ENCODE assay signal across 10 cellular contexts in genomic region chr10:97321807-97322195, GRCh38. TPM values are rescaled to one million over a fixed set of nuclear protein-coding genes. Genes with fewer than 3 reads are reported as not detected.
DNase-seq lines count a peak whose midpoint lies in the region; ATAC-seq and TF ChIP-seq lines count a peak whose summit lies in the region.
"Had no signal": no experiment of that assay in that cellular context is flagged by ENCODE, and none has a peak within 500 bp of the region (broad histone marks: within the 10 kb centered on the region; RNA-seq: fewer than 3 reads in every experiment).

No MANE protein-coding gene starts in this region.

- POLR2A ChIA-PET in activated CD8-positive, alpha-beta T cell treated with anti-CD3 and anti-CD28 coated beads, Interleukin-2, amount 10 ng/mL, durations not matched to agents 7 days and 5 days (lab: Charles Lee): interaction anchor here (1.0 kb wide), 1 partner anchor 12 kb away, joined by 3 read pairs; no protein-coding TSS in a partner anchor

- peaks cover 35% of the 10 kb centered on the region for H3K4me1 Mint-ChIP-seq in stimulated activated naive CD8-positive, alpha-beta T cell treated with anti-CD3 and anti-CD28 coated beads, Interleukin-15, Interleukin-2, amounts not matched to agents 100 ng/mL and 50 ng/mL, for 24 hours (ENCODE audit: low read depth)
- peaks cover 34% of the 10 kb centered on the region for H3K4me1 Mint-ChIP-seq in activated CD8-positive, alpha-beta T cell treated with anti-CD3 and anti-CD28 coated beads, Interleukin-2, amount 10 ng/mL, durations not matched to agents 7 days and 5 days (ENCODE audit: low read depth)
- peaks cover 12% of the 10 kb centered on the region for H3K4me1 Mint-ChIP-seq in memory B cell

- H3K4me1 ChIP-seq in upper lobe of right lung: peaks cover 21% of the 10 kb centered on the region

- no peaks in the 10 kb centered on the region for H3K9me3 Mint-ChIP-seq in stimulated activated naive CD8-positive, alpha-beta T cell treated with anti-CD3 and anti-CD28 coated beads, Interleukin-15, Interleukin-2, amounts not matched to agents 100 ng/mL and 50 ng/mL, for 24 hours
- no peaks in the 10 kb centered on the region for H3K9me3 Mint-ChIP-seq in activated CD8-positive, alpha-beta T cell treated with anti-CD3 and anti-CD28 coated beads, Interleukin-2, amount 10 ng/mL, durations not matched to agents 7 days and 5 days (ENCODE audit: insufficient read depth)
- no peaks in the 10 kb centered on the region for H3K9me3 Mint-ChIP-seq in memory B cell

- H3K4me3 ChIP-seq in upper lobe of right lung: peak overlapping the region; percentile 73

- H3K27me3 ChIP-seq in upper lobe of right lung: no peaks in the 10 kb centered on the region

- no peak for ATAC-seq in stimulated activated naive CD8-positive, alpha-beta T cell treated with anti-CD3 and anti-CD28 coated beads, Interleukin-15, Interleukin-2, amounts not matched to agents 100 U/mL and 50 U/mL, for 24 hours
- ATAC-seq in activated CD8-positive, alpha-beta T cell treated with anti-CD3 and anti-CD28 coated beads, Interleukin-2, amount 10 ng/mL, durations not matched to agents 7 days and 5 days: no peak
- ATAC-seq in memory B cell (ENCODE audit: low read depth) (no peak), upper lobe of right lung (no peak)

- peak overlapping the region; percentile 84 for H3K4me3 Mint-ChIP-seq in stimulated activated naive CD8-positive, alpha-beta T cell treated with anti-CD3 and anti-CD28 coated beads, Interleukin-15, Interleukin-2, amounts not matched to agents 100 ng/mL and 50 ng/mL, for 24 hours
- peak overlapping the region; percentile 82 for H3K4me3 Mint-ChIP-seq in activated CD8-positive, alpha-beta T cell treated with anti-CD3 and anti-CD28 coated beads, Interleukin-2, amount 10 ng/mL, durations not matched to agents 7 days and 5 days
- peak overlapping the region; percentile 92 for H3K4me3 Mint-ChIP-seq in memory B cell

- no peaks in the 10 kb centered on the region for H3K9me3 ChIP-seq in upper lobe of right lung

- CTCF ChIA-PET in activated CD8-positive, alpha-beta T cell treated with anti-CD3 and anti-CD28 coated beads, Interleukin-2, amount 10 ng/mL, durations not matched to agents 7 days and 5 days (lab: Charles Lee): interaction anchor here (1.0 to 2.3 kb wide), 2 partner anchors 10 to 43 kb away, joined by 4 to 19 read pairs; no protein-coding TSS in a partner anchor

- H3K27ac Mint-ChIP-seq in stimulated activated naive CD8-positive, alpha-beta T cell treated with anti-CD3 and anti-CD28 coated beads, Interleukin-15, Interleukin-2, amounts not matched to agents 100 ng/mL and 50 ng/mL, for 24 hours: no peak overlapping the region
- no peak overlapping the region for H3K27ac Mint-ChIP-seq in activated CD8-positive, alpha-beta T cell treated with anti-CD3 and anti-CD28 coated beads, Interleukin-2, amount 10 ng/mL, durations not matched to agents 7 days and 5 days
- peak overlapping the region; percentile 89 for H3K27ac Mint-ChIP-seq in memory B cell

- DNase-seq in stimulated activated naive CD8-positive, alpha-beta T cell treated with anti-CD3 and anti-CD28 coated beads, Interleukin-15, Interleukin-2, amounts not matched to agents 100 U/mL and 50 U/mL, for 24 hours: no peak
- no peak for DNase-seq in activated CD8-positive, alpha-beta T cell treated with anti-CD3 and anti-CD28 coated beads, Interleukin-2, amount 10 ng/mL, durations not matched to agents 7 days and 5 days
- DNase-seq in memory B cell (ENCODE audit: low spot score in 2 of 2): no peak
- DNase-seq in upper lobe of right lung: no peak
- DNase-seq in NCI-H446 treated with DMSO at 0.1 percent for 48 hours (lab: John Stamatoyannopoulos, UW): no peak
- DNase-seq in NCI-H2171 (lab: John Stamatoyannopoulos, UW): no peak
- DNase-seq in NCI-H1694 (lab: John Stamatoyannopoulos, UW): no peak
- DNase-seq: effector CD4-positive, alpha-beta T cell; IMR-90 had no signal

- H3K36me3 Mint-ChIP-seq in stimulated activated naive CD8-positive, alpha-beta T cell treated with anti-CD3 and anti-CD28 coated beads, Interleukin-15, Interleukin-2, amounts not matched to agents 100 ng/mL and 50 ng/mL, for 24 hours (ENCODE audit: low read depth): no peaks in the 10 kb centered on the region
- H3K36me3 Mint-ChIP-seq in activated CD8-positive, alpha-beta T cell treated with anti-CD3 and anti-CD28 coated beads, Interleukin-2, amount 10 ng/mL, durations not matched to agents 7 days and 5 days (ENCODE audit: low read depth): no peaks in the 10 kb centered on the region
- H3K36me3 Mint-ChIP-seq in memory B cell: no peaks in the 10 kb centered on the region

- intact Hi-C loops in upper lobe of right lung (cut with DNase I): no loop called here

- H3K36me3 ChIP-seq in upper lobe of right lung: no peaks in the 10 kb centered on the region

- peak overlapping the region; percentile 85 for H3K27ac ChIP-seq in upper lobe of right lung

- TF ChIP-seq CTCF in upper lobe of right lung (IDR thresholded peaks at IDR 0.05): no peak

- H3K27me3 Mint-ChIP-seq in stimulated activated naive CD8-positive, alpha-beta T cell treated with anti-CD3 and anti-CD28 coated beads, Interleukin-15, Interleukin-2, amounts not matched to agents 100 ng/mL and 50 ng/mL, for 24 hours: no peaks in the 10 kb centered on the region
- no peaks in the 10 kb centered on the region for H3K27me3 Mint-ChIP-seq in activated CD8-positive, alpha-beta T cell treated with anti-CD3 and anti-CD28 coated beads, Interleukin-2, amount 10 ng/mL, durations not matched to agents 7 days and 5 days (ENCODE audit: low read depth)
- H3K27me3 Mint-ChIP-seq in memory B cell: no peaks in the 10 kb centered on the region

RNA-seq across cellular contexts. Expression of gene FRAT1, which starts 2.7 kb away (rescaled TPM):
- total RNA-seq in activated CD8-positive, alpha-beta T cell treated with anti-CD3 and anti-CD28 coated beads, Interleukin-2, amount 10 ng/mL, durations not matched to agents 7 days and 5 days: 1 to 10 TPM; 4.2 to 4.4 TPM
- 10.4 TPM for total RNA-seq in upper lobe of right lung

RNA-seq across cellular contexts. Expression of gene FRAT2, which starts 12.7 kb away (rescaled TPM):
- total RNA-seq in activated CD8-positive, alpha-beta T cell treated with anti-CD3 and anti-CD28 coated beads, Interleukin-2, amount 10 ng/mL, durations not matched to agents 7 days and 5 days: 10 to 100 TPM; 10.0 to 10.4 TPM
- 20.4 TPM for total RNA-seq in upper lobe of right lung

RNA-seq across cellular contexts. Expression of gene ARHGAP19, which starts 29.4 kb away (rescaled TPM):
- total RNA-seq in activated CD8-positive, alpha-beta T cell treated with anti-CD3 and anti-CD28 coated beads, Interleukin-2, amount 10 ng/mL, durations not matched to agents 7 days and 5 days: 10 to 100 TPM; 42.6 to 51.2 TPM
- total RNA-seq in upper lobe of right lung: 14.0 TPM
